Comparison of ENCODE assay signal across 16 cellular contexts in genomic region chr2:112667540-112667939, GRCh38. TPM values are rescaled to one million over a fixed set of nuclear protein-coding genes. Genes with fewer than 3 reads are reported as not detected.
"Had no signal": no experiment of that assay in that cellular context is flagged by ENCODE, and none has a peak within 500 bp of the region (broad histone marks: within the 10 kb centered on the region; RNA-seq: fewer than 3 reads in every experiment).

No MANE protein-coding gene starts in this region.

RNA-seq across cellular contexts. Expression of gene NT5DC4, which starts 53.3 kb away (rescaled TPM):
- total RNA-seq: kidney, kidney epithelial cell, left cardiac atrium, left colon, left lobe of liver, left ventricle myocardium inferior, left ventricle myocardium superior, lower leg skin, lung microvascular endothelial cell, mesenteric fat pad, mesothelial cell of epicardium, mononuclear cell, mucosa of descending colon, myocyte had no signal
- polyA plus RNA-seq: liver; naive thymus-derived CD4-positive, alpha-beta T cell had no signal
